Comparison of ENCODE assay signal across 24 cellular contexts in genomic region chr9:98085058-98085457, GRCh38. TPM values are rescaled to one million over a fixed set of nuclear protein-coding genes. Genes with fewer than 3 reads are reported as not detected.
DNase-seq lines count a peak whose midpoint lies in the region; ATAC-seq, FAIRE-seq and TF ChIP-seq lines count a peak whose summit lies in the region.
"Had no signal": no experiment of that assay in that cellular context is flagged by ENCODE, and none has a peak within 500 bp of the region (broad histone marks: within the 10 kb centered on the region; RNA-seq: fewer than 3 reads in every experiment).

No MANE protein-coding gene starts in this region.

- peaks cover 49% of the 10 kb centered on the region for H3K36me3 Mint-ChIP-seq in activated CD4-positive, alpha-beta T cell treated with anti-CD3 and anti-CD28 coated beads for 36 hours (ENCODE audit: low read depth)

- H2AFZ ChIP-seq in HepG2 (ENCODE audit: low read length) (no peak overlapping the region), GM12878 (ENCODE audit: control insufficient read depth, low read depth, low read length) (no peak overlapping the region)

- H3K27me3 ChIP-seq in HepG2 (ENCODE audit: control insufficient read depth in 1 of 2, insufficient read depth in 2 of 2, low read length in 2 of 2) (no peaks in the 10 kb centered on the region), right lobe of liver (no peaks in the 10 kb centered on the region), GM12878 (replicated peaks in 1 of 2; ENCODE audit: control insufficient read depth in 2 of 2, insufficient read depth in 2 of 2, low read length in 1 of 2) (no peaks in the 10 kb centered on the region), suprapubic skin (no peaks in the 10 kb centered on the region)
- H3K27me3 ChIP-seq: Peyer's patch, SJCRH30, thyroid gland had no signal

- H3K4me3 ChIP-seq in HepG2 (replicated peaks in 1 of 3; ENCODE audit: insufficient read depth in 1 of 3, low read depth in 2 of 3, low read length in 3 of 3) (no peak overlapping the region), right lobe of liver (no peak overlapping the region), GM12878 (no peak overlapping the region), suprapubic skin (no peak overlapping the region), foreskin fibroblast (ENCODE audit: low read depth in 1 of 2, low read length in 2 of 2) (no peak overlapping the region)
- H3K4me3 ChIP-seq: Peyer's patch, prostate gland, SJCRH30, thyroid gland had no signal

- TF ChIP-seq RAD21 in HepG2 (CRISPR knock-in tag; IDR thresholded peaks at IDR 0.05) (no peak), GM12878 (IDR thresholded peaks at IDR 0.05; ENCODE audit: insufficient read depth, low read depth, low read length) (no peak)

- SMC1A ChIA-PET in GM12878 (lab: Charles Lee; ENCODE audit: uncharacterized antibody, unreplicated experiment) = interaction anchor here (1.2 to 3.3 kb wide), 6 partner anchors 10 to 120 kb away, joined by 3 to 12 read pairs (median 4); partner anchors contain the start of gene TRIM14

- TF ChIP-seq CTCF in HepG2 (CRISPR knock-in tag; IDR thresholded peaks at IDR 0.05) (no peak), right lobe of liver (IDR thresholded peaks at IDR 0.05) (no peak), GM12878 (IDR thresholded peaks at IDR 0.05 in 2 of 3, conservative IDR thresholded peaks at IDR 0.05 in 1 of 3; ENCODE audit: control insufficient read depth in 2 of 3, extremely low read depth in 1 of 3, insufficient read depth in 1 of 3, low read depth in 3 of 3, low read length in 3 of 3) (no peak), suprapubic skin (IDR thresholded peaks at IDR 0.05) (no peak), foreskin fibroblast (IDR thresholded peaks at IDR 0.05; ENCODE audit: low read depth, low read length) (no peak)

- no peak for DNase-seq in activated CD4-positive, alpha-beta T cell treated with anti-CD3 and anti-CD28 coated beads for 36 hours
- DNase-seq in activated CD4-positive, alpha-beta T cell treated with anti-CD3 and anti-CD28 coated beads for 4 hours = no peak
- DNase-seq in HepG2 (ENCODE audit: low spot score) (no peak), right lobe of liver (no peak), GM12878 (ENCODE audit: low read depth, low spot score) (no peak), suprapubic skin (ENCODE audit: low spot score in 2 of 2) (peak; percentile 43 to 55), HUDEP-2 (lab: John Stamatoyannopoulos, UW; ENCODE audit: unreplicated experiment in 76 of 76) (no peak), foreskin fibroblast (no peak)
- DNase-seq: 8988T; activated T-cell treated with anti-CD3 and anti-CD28 coated beads, Interleukin-2, amount 50 U/mL, for 48 hours; cerebellar nuclear complex; hypothalamus; mesenchymal stem cell; NCI-H1092 treated with DMSO at 0.1 percent for 48 hours; NCI-H2081; NCI-H2227 treated with DMSO at 0.1 percent for 48 hours; NCI-H69; SJCRH30; stimulated activated CD4-positive, alpha-beta T cell treated with anti-CD3 and anti-CD28 coated beads, Interleukin-15, amount 100 ng/mL, for 24 hours; stimulated activated naive CD8-positive, alpha-beta T cell treated with anti-CD3 and anti-CD28 coated beads, Interleukin-15, Interleukin-2, amounts not matched to agents 100 U/mL and 50 U/mL, for 24 hours; thyroid gland had no signal

- H3K9me3 ChIP-seq in HepG2 (ENCODE audit: low read length) (no peaks in the 10 kb centered on the region), right lobe of liver (no peaks in the 10 kb centered on the region), GM12878 (replicated peaks; ENCODE audit: control insufficient read depth, insufficient read depth, low read length) (no peaks in the 10 kb centered on the region), suprapubic skin (no peaks in the 10 kb centered on the region)
- H3K9me3 ChIP-seq: Peyer's patch, prostate gland, SJCRH30, thyroid gland had no signal

- no peaks in the 10 kb centered on the region for H3K27me3 Mint-ChIP-seq in activated CD4-positive, alpha-beta T cell treated with anti-CD3 and anti-CD28 coated beads for 36 hours

- POLR2A ChIA-PET in activated CD4-positive, alpha-beta T cell treated with anti-CD3 and anti-CD28 coated beads for 36 hours (lab: Charles Lee) = no interaction called here
- POLR2A ChIA-PET in HepG2 (lab: Yijun Ruan, JAX) = interaction anchor here (1.5 kb wide), 1 partner anchor 29 kb away, joined by 4 read pairs; the partner anchor contains the start of gene NANS
- POLR2A ChIA-PET in GM12878 (lab: Charles Lee) = interaction anchor here (0.6 kb wide), 1 partner anchor 289 kb away, joined by 3 read pairs; no protein-coding TSS in a partner anchor

- peak overlapping the region; percentile 53 for H3K27ac Mint-ChIP-seq in activated CD4-positive, alpha-beta T cell treated with anti-CD3 and anti-CD28 coated beads for 36 hours

- H3K4me2 ChIP-seq in HepG2 (ENCODE audit: low read depth, low read length) (no peak overlapping the region), GM12878 (ENCODE audit: control insufficient read depth, insufficient read depth) (no peak overlapping the region)

- FAIRE-seq in HepG2 (lab: Jason Lieb, UNC) = no peak
- FAIRE-seq in GM12878 (lab: Jason Lieb, UNC) = no peak
- FAIRE-seq: TTC549 had no signal

- H3K4me3 Mint-ChIP-seq in activated CD4-positive, alpha-beta T cell treated with anti-CD3 and anti-CD28 coated beads for 36 hours = no peak overlapping the region

- in situ Hi-C loops in HepG2 (cut with HindIII; ENCODE audit: extremely low pct_ligation_motif_present, low pct_unique_long_range_greater_than_20kb) (no loop called here), GM12878 (cut with MboI) (no loop called here)

- intact Hi-C loops in activated CD4-positive, alpha-beta T cell treated with anti-CD3 and anti-CD28 coated beads for 36 hours (cut with DNase I, micrococcal nuclease) = no loop called here
- intact Hi-C loops in HepG2 (cut with micrococcal nuclease; ENCODE audit: unreplicated experiment) = no loop called here
- intact Hi-C loops in right lobe of liver (cut with DNase I) = no loop called here
- intact Hi-C loops in GM12878 (cut with micrococcal nuclease; ENCODE audit: unreplicated experiment) = no loop called here

- BruUV-seq in HepG2 (replicated peaks; lab: Mats Ljungman, UMichigan) (no TSS peak), GM12878 (replicated peaks; lab: Mats Ljungman, UMichigan) (no TSS peak)

- peaks cover 40% of the 10 kb centered on the region for H3K4me1 Mint-ChIP-seq in activated CD4-positive, alpha-beta T cell treated with anti-CD3 and anti-CD28 coated beads for 36 hours

- H4K20me1 ChIP-seq in HepG2 (ENCODE audit: insufficient read depth, low read length) (no peaks in the 10 kb centered on the region), GM12878 (ENCODE audit: control insufficient read depth, insufficient read depth) (no peaks in the 10 kb centered on the region)

- H3K4me1 ChIP-seq in HepG2 (ENCODE audit: insufficient read depth, low read length) (peaks cover 22% of the 10 kb centered on the region), right lobe of liver (peaks cover 0 to 34% (median 15%) of the 10 kb centered on the region in 4 donors), GM12878 (ENCODE audit: control insufficient read depth, insufficient read depth, low read length) (no peaks in the 10 kb centered on the region), suprapubic skin (peaks cover 26% of the 10 kb centered on the region)
- H3K4me1 ChIP-seq: SJCRH30 had no signal

- H3K9ac ChIP-seq in HepG2 (ENCODE audit: insufficient read depth, low read depth, low read length) (no peak overlapping the region), GM12878 (ENCODE audit: control insufficient read depth, insufficient read depth, low read length) (no peak overlapping the region)

- 96% methylated on average over 3 of the region's 4 CpGs for WGBS in HepG2 (ENCODE audit: low lambda C conversion rate)
- 83% methylated on average over 1 of the region's 4 CpGs for WGBS in right lobe of liver (ENCODE audit: insufficient coverage, low coverage, low lambda C conversion rate, missing lambda C conversion rate)
- 97% methylated on average over 4 of the region's 4 CpGs for WGBS in GM12878 (ENCODE audit: insufficient coverage, insufficient replicate concordance, low lambda C conversion rate, missing lambda C conversion rate)
- 93% methylated on average over 4 of the region's 4 CpGs for WGBS in suprapubic skin

- H3K36me3 ChIP-seq in HepG2 (replicated peaks in 1 of 2; ENCODE audit: control insufficient read depth in 1 of 2, insufficient read depth in 2 of 2, low read length in 2 of 2) (peaks cover 12 to 57% of the 10 kb centered on the region in 2 experiments), right lobe of liver (peaks cover 0 to 12% (median 4%) of the 10 kb centered on the region in 4 donors), GM12878 (ENCODE audit: control insufficient read depth in 2 of 2, insufficient read depth in 2 of 2, low read length in 1 of 2) (peaks cover 27 to 40% of the 10 kb centered on the region in 2 experiments), suprapubic skin (peaks cover 43% of the 10 kb centered on the region)

- RAD21 ChIA-PET in GM12878 (lab: Charles Lee; ENCODE audit: unreplicated experiment) = interaction anchor here (0.6 kb wide), 1 partner anchor 34 kb away, joined by 3 read pairs; no protein-coding TSS in a partner anchor

- CTCF ChIA-PET in activated CD4-positive, alpha-beta T cell treated with anti-CD3 and anti-CD28 coated beads for 36 hours (lab: Charles Lee) = interaction anchor here (0.5 to 1.1 kb wide), 2 partner anchors 11 to 23 kb away, joined by 3 read pairs; no protein-coding TSS in a partner anchor
- CTCF ChIA-PET in HepG2 (lab: Yijun Ruan, JAX; ENCODE audit: low intra/inter-chr PET ratio, low total read pairs) (no interaction called here), GM12878 (lab: Yijun Ruan, JAX) (interaction anchor here (1.7 kb wide), 1 partner anchor 10 kb away, joined by 8 read pairs; no protein-coding TSS in a partner anchor)

- H3K9me3 Mint-ChIP-seq in activated CD4-positive, alpha-beta T cell treated with anti-CD3 and anti-CD28 coated beads for 36 hours (ENCODE audit: low read depth) = no peaks in the 10 kb centered on the region

- ATAC-seq in activated CD4-positive, alpha-beta T cell treated with anti-CD3 and anti-CD28 coated beads for 36 hours = no peak
- ATAC-seq in HepG2 (peak; percentile 9; the same call in 2 of the 3 replicates), right lobe of liver (no peak), GM12878 (no peak)
- ATAC-seq: stimulated activated naive CD8-positive, alpha-beta T cell treated with anti-CD3 and anti-CD28 coated beads, Interleukin-15, Interleukin-2, amounts not matched to agents 100 U/mL and 50 U/mL, for 24 hours had no signal

- no peaks in the 10 kb centered on the region for H3K79me2 ChIP-seq in HepG2 (ENCODE audit: insufficient read depth, low read length)
- no peaks in the 10 kb centered on the region for H3K79me2 ChIP-seq in GM12878 (ENCODE audit: control insufficient read depth, insufficient read depth, low read length)

- TF ChIP-seq POLR2A in HepG2 (IDR thresholded peaks at IDR 0.05; ENCODE audit: insufficient read depth in 1 of 2, low read depth in 2 of 2, low read length in 2 of 2) (peak in 1 of 2 experiments; percentile 20; a peak in 1 of 4 replicates), right lobe of liver (IDR thresholded peaks at IDR 0.05) (no peak), GM12878 (IDR thresholded peaks at IDR 0.05; ENCODE audit: low read depth, low read length) (peak; percentile 50), suprapubic skin (IDR thresholded peaks at IDR 0.05) (no peak)

- H3K27ac ChIP-seq in HepG2 (ENCODE audit: extremely low read length, insufficient read depth, low read length) = no peak overlapping the region
- no peak overlapping the region for H3K27ac ChIP-seq in right lobe of liver
- H3K27ac ChIP-seq in GM12878 (ENCODE audit: control insufficient read depth, insufficient read depth) = no peak overlapping the region
- H3K27ac ChIP-seq in suprapubic skin = no peak overlapping the region
- H3K27ac ChIP-seq: Peyer's patch, SJCRH30, thyroid gland had no signal

- TF ChIP-seq EP300 in HepG2 (IDR thresholded peaks at IDR 0.05; ENCODE audit: low read depth in 2 of 2, low read length in 2 of 2) = no peak
- no peak for TF ChIP-seq EP300 in HepG2 (CRISPR knock-in tag; IDR thresholded peaks at IDR 0.05; ENCODE audit: borderline replicate concordance)
- no peak for TF ChIP-seq EP300 in GM12878 (IDR thresholded peaks at IDR 0.05; ENCODE audit: borderline replicate concordance in 1 of 2, control insufficient read depth in 1 of 2, low read depth in 2 of 2, low read length in 2 of 2)
- no peak for TF ChIP-seq EP300 in suprapubic skin (IDR thresholded peaks at IDR 0.05)

RNA-seq across cellular contexts. Expression of gene NANS, which starts 28.5 kb away (rescaled TPM):
- total RNA-seq in activated CD4-positive, alpha-beta T cell treated with anti-CD3 and anti-CD28 coated beads for 36 hours = 10 to 100 TPM; 45.9 to 47.7 TPM
- total RNA-seq in HepG2 (2016; rRNA removed; fragmentation: Illumina TruSeq; extraction: Trizol) (203 and 266 TPM in 2 replicates), right lobe of liver (10 to 100 TPM; 16.4 to 43.2 (median 30.2) TPM), GM12878 (2014; rRNA removed) (64.8 and 68.3 TPM in 2 replicates), GM12878 (2014; rRNA removed; fragmentation: Illumina TruSeq; extraction: Trizol) (52.3 and 55.5 TPM in 2 replicates), GM12878 (2021) (47.8 and 49.1 TPM in 2 replicates), suprapubic skin (10 to 100 TPM; 35.0 to 49.6 (median 45.2) TPM)
- 49.6 and 52.9 TPM in 2 replicates for total RNA-seq in HepG2 (2016; cell fraction: cytosol; rRNA removed; fragmentation: Illumina TruSeq; extraction: Trizol; ENCODE audit: low read depth)
- 208 and 294 TPM in 2 replicates for total RNA-seq in HepG2 (2016; cell fraction: insoluble cytoplasmic fraction; rRNA removed; fragmentation: Illumina TruSeq; extraction: Trizol)
- total RNA-seq in HepG2 (2016; cell fraction: membrane; rRNA removed; fragmentation: Illumina TruSeq; extraction: Trizol) = 63.3 and 63.6 TPM in 2 replicates
- total RNA-seq in HepG2 (2016; cell fraction: nucleus; rRNA removed; fragmentation: Illumina TruSeq; extraction: Trizol) = 77.5 and 79.4 TPM in 2 replicates
- polyA plus RNA-seq in HepG2 (2011; rRNA removed) (80.9 and 86.9 TPM in 2 replicates), GM12878 (2011; rRNA removed) (37.9 and 44.6 TPM in 2 replicates), GM12878 (2014; fragmentation: Illumina TruSeq; extraction: Trizol) (47.8 and 48.8 TPM in 2 replicates), GM12878 (2014; fragmentation: Nextera tagmentation; extraction: Ambion mirVana) (10 to 100 TPM; 21.0 to 26.1 TPM), GM12878 (2014; rRNA removed) (55.6 and 56.5 TPM in 2 replicates), GM12878 (2016; fragmentation: Nextera tagmentation; extraction: Ambion mirVana) (100 to 1,000 TPM; 109 to 126 TPM)
- 105 and 118 TPM in 2 replicates for polyA plus RNA-seq in HepG2 (2011; cell fraction: cytosol; rRNA removed)
- 34.7 and 37.4 TPM in 2 replicates for polyA plus RNA-seq in HepG2 (2011; cell fraction: nucleus; rRNA removed)
- 84.8 and 103 TPM in 2 replicates for polyA plus RNA-seq in HepG2 (2012)
- polyA plus RNA-seq in HepG2 (2016; cell fraction: cytosol; fragmentation: Illumina TruSeq; extraction: Trizol; ENCODE audit: low read depth) = 42.6 and 48.8 TPM in 2 replicates
- polyA plus RNA-seq in HepG2 (2016; cell fraction: insoluble cytoplasmic fraction; fragmentation: Illumina TruSeq; extraction: Trizol; ENCODE audit: low read depth) = 258 and 291 TPM in 2 replicates
- polyA plus RNA-seq in HepG2 (2016; cell fraction: membrane; fragmentation: Illumina TruSeq; extraction: Trizol; ENCODE audit: low read depth) = 45.4 and 47.4 TPM in 2 replicates
- polyA plus RNA-seq in HepG2 (2016; cell fraction: nucleus; fragmentation: Illumina TruSeq; extraction: Trizol; ENCODE audit: insufficient read depth, low read depth) = 98.0 and 99.6 TPM in 2 replicates
- 77.2 and 87.3 TPM in 2 replicates for polyA minus RNA-seq in HepG2 (2011; rRNA and poly(A)+ RNA removed; ENCODE audit: low replicate concordance)
- 32.7 and 40.5 TPM in 2 replicates for polyA minus RNA-seq in HepG2 (2011; cell fraction: cytosol; rRNA and poly(A)+ RNA removed)
- 42.8 and 50.6 TPM in 2 replicates for polyA minus RNA-seq in HepG2 (2011; cell fraction: nucleus; rRNA and poly(A)+ RNA removed)
- total RNA-seq in GM12878 (2013; cell fraction: nucleolus; rRNA removed) = 28.4 and 33.0 TPM in 2 replicates
- polyA plus RNA-seq in GM12878 (2011; ENCODE audit: low read depth) = 55.9 TPM
- polyA plus RNA-seq in GM12878 (2011; cell fraction: cytosol; rRNA removed) = 51.9 and 54.2 TPM in 2 replicates
- polyA plus RNA-seq in GM12878 (2011; cell fraction: nucleus; rRNA removed) = 23.3 and 29.3 TPM in 2 replicates
- 56.9 and 74.3 TPM in 2 replicates for polyA plus RNA-seq in GM12878 (2012)
- polyA minus RNA-seq in GM12878 (2011; rRNA and poly(A)+ RNA removed) = 31.5 and 44.8 TPM in 2 replicates
- polyA minus RNA-seq in GM12878 (2011; cell fraction: cytosol; rRNA and poly(A)+ RNA removed) = 9.8 and 10.0 TPM in 2 replicates
- 10.2 and 27.1 TPM in 2 replicates for polyA minus RNA-seq in GM12878 (2011; cell fraction: nucleus; rRNA and poly(A)+ RNA removed)

RNA-seq across cellular contexts. Expression of gene TRIM14, which starts 34.0 kb away (rescaled TPM):
- total RNA-seq in activated CD4-positive, alpha-beta T cell treated with anti-CD3 and anti-CD28 coated beads for 36 hours = 10 to 100 TPM; 54.6 to 59.6 TPM
- 13.0 and 13.8 TPM in 2 replicates for total RNA-seq in HepG2 (2016; rRNA removed; fragmentation: Illumina TruSeq; extraction: Trizol)
- 2.3 TPM in 2 replicates for total RNA-seq in HepG2 (2016; cell fraction: cytosol; rRNA removed; fragmentation: Illumina TruSeq; extraction: Trizol; ENCODE audit: low read depth)
- total RNA-seq in HepG2 (2016; cell fraction: insoluble cytoplasmic fraction; rRNA removed; fragmentation: Illumina TruSeq; extraction: Trizol) = 12.7 and 13.4 TPM in 2 replicates
- total RNA-seq in HepG2 (2016; cell fraction: membrane; rRNA removed; fragmentation: Illumina TruSeq; extraction: Trizol) = 10.0 and 10.5 TPM in 2 replicates
- total RNA-seq in HepG2 (2016; cell fraction: nucleus; rRNA removed; fragmentation: Illumina TruSeq; extraction: Trizol) = 8.9 and 10.9 TPM in 2 replicates
- 9.2 and 10.7 TPM in 2 replicates for polyA plus RNA-seq in HepG2 (2011; rRNA removed)
- polyA plus RNA-seq in HepG2 (2011; cell fraction: cytosol; rRNA removed) = 9.6 and 10.5 TPM in 2 replicates
- polyA plus RNA-seq in HepG2 (2011; cell fraction: nucleus; rRNA removed) = 17.8 and 18.3 TPM in 2 replicates
- 10.9 and 11.2 TPM in 2 replicates for polyA plus RNA-seq in HepG2 (2012)
- polyA plus RNA-seq in HepG2 (2016; cell fraction: cytosol; fragmentation: Illumina TruSeq; extraction: Trizol; ENCODE audit: low read depth) = 2.3 and 2.5 TPM in 2 replicates
- 20.7 and 23.4 TPM in 2 replicates for polyA plus RNA-seq in HepG2 (2016; cell fraction: insoluble cytoplasmic fraction; fragmentation: Illumina TruSeq; extraction: Trizol; ENCODE audit: low read depth)
- 10.0 and 10.7 TPM in 2 replicates for polyA plus RNA-seq in HepG2 (2016; cell fraction: membrane; fragmentation: Illumina TruSeq; extraction: Trizol; ENCODE audit: low read depth)
- 27.9 and 30.3 TPM in 2 replicates for polyA plus RNA-seq in HepG2 (2016; cell fraction: nucleus; fragmentation: Illumina TruSeq; extraction: Trizol; ENCODE audit: insufficient read depth, low read depth)
- 11.5 and 20.5 TPM in 2 replicates for polyA minus RNA-seq in HepG2 (2011; rRNA and poly(A)+ RNA removed; ENCODE audit: low replicate concordance)
- polyA minus RNA-seq in HepG2 (2011; cell fraction: cytosol; rRNA and poly(A)+ RNA removed) = 7.7 and 8.4 TPM in 2 replicates
- 7.7 and 8.5 TPM in 2 replicates for polyA minus RNA-seq in HepG2 (2011; cell fraction: nucleus; rRNA and poly(A)+ RNA removed)
- 10 to 100 TPM; 22.6 to 34.6 (median 27.3) TPM for total RNA-seq in right lobe of liver
- 36.1 and 40.9 TPM in 2 replicates for total RNA-seq in GM12878 (2013; cell fraction: nucleolus; rRNA removed)
- total RNA-seq in GM12878 (2014; rRNA removed) = 25.1 and 25.2 TPM in 2 replicates
- 20.3 and 21.2 TPM in 2 replicates for total RNA-seq in GM12878 (2014; rRNA removed; fragmentation: Illumina TruSeq; extraction: Trizol)
- total RNA-seq in GM12878 (2021) = 53.3 and 54.4 TPM in 2 replicates
- polyA plus RNA-seq in GM12878 (2011; ENCODE audit: low read depth) = 15.8 TPM
- 25.9 and 32.7 TPM in 2 replicates for polyA plus RNA-seq in GM12878 (2011; rRNA removed)
- polyA plus RNA-seq in GM12878 (2011; cell fraction: cytosol; rRNA removed) = 31.9 and 34.9 TPM in 2 replicates
- polyA plus RNA-seq in GM12878 (2011; cell fraction: nucleus; rRNA removed) = 37.5 and 42.1 TPM in 2 replicates
- 20.1 and 25.2 TPM in 2 replicates for polyA plus RNA-seq in GM12878 (2012)
- polyA plus RNA-seq in GM12878 (2014; fragmentation: Illumina TruSeq; extraction: Trizol) = 42.4 and 42.6 TPM in 2 replicates
- 10 to 100 TPM in 1 of 2 experiments, 1 to 10 TPM in 1; 8.6 to 10.2 TPM for polyA plus RNA-seq in GM12878 (2014; fragmentation: Nextera tagmentation; extraction: Ambion mirVana)
- polyA plus RNA-seq in GM12878 (2014; rRNA removed) = 39.6 and 39.7 TPM in 2 replicates
- 10 to 100 TPM; 38.7 to 41.2 TPM for polyA plus RNA-seq in GM12878 (2016; fragmentation: Nextera tagmentation; extraction: Ambion mirVana)
- polyA minus RNA-seq in GM12878 (2011; rRNA and poly(A)+ RNA removed) = 19.4 and 22.8 TPM in 2 replicates
- polyA minus RNA-seq in GM12878 (2011; cell fraction: cytosol; rRNA and poly(A)+ RNA removed) = 12.7 and 13.5 TPM in 2 replicates
- 9.3 and 16.3 TPM in 2 replicates for polyA minus RNA-seq in GM12878 (2011; cell fraction: nucleus; rRNA and poly(A)+ RNA removed)
- total RNA-seq in suprapubic skin = 10 to 100 TPM; 15.8 to 22.9 (median 20.0) TPM

Comparison
In these comparisons a context has a peak if more than half of its experiments do, and no peak if none do; other contexts are left out.
1. DNase-seq: peak in suprapubic skin (2 of 2); none in activated CD4-positive, alpha-beta T cell treated with anti-CD3 and anti-CD28 coated beads for 36 hours (single experiment), activated CD4-positive, alpha-beta T cell treated with anti-CD3 and anti-CD28 coated beads for 4 hours (0 of 2), HepG2 (single experiment), right lobe of liver (0 of 3), GM12878 (single experiment), HUDEP-2 (0 of 76) and foreskin fibroblast (0 of 2).